8 cellular contexts compared by ENCODE assay signal in the genomic region with DNA sequence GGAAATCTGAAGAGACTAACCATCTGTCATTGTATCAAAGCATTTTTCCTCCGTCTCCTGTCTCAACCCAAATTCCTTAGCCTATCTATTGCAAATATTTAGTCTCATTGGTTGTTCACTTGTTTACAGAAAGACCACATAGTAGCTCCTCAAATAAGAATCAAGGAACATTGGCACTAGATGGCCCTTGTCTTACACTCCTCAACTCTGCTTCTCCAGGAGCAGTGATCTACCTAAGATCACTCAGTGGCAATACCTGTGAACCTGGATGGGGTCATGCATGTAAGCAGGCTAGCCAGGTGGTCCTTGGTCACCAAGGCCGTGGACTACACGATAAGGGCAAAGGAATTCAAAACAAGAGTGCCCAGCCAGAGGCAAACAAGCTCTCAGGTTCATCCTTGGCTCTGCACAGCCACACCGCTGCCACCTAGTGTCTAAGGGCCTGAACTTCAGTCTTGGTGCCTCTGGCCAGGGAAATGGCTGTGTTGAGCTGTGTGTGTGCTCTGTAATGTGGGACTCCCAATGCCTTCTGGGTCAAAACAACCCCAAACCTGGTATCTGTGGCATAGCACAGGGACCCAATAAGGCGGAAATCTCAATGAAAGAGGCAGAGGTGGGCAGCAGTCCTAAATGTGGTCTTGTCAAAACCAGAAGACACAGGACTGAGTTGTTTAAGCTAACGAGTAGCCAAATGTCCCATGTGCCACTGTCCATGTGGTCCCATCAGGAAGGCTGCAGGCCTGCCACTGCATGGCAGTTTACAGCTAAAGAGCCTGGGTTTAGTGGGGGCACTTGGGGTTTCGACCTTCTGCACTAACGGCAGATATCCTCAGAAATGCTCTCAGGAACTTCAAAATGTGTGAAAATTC. TPM values are rescaled to one million over a fixed set of nuclear protein-coding genes. Genes with fewer than 3 reads are reported as not detected.
DNase-seq lines count a peak whose midpoint lies in the region; ATAC-seq and TF ChIP-seq lines count a peak whose summit lies in the region.

No MANE protein-coding gene starts in this region.

- peak; percentile 88 for ATAC-seq in HG03575 (IDR thresholded peaks at IDR 0.05; ENCODE audit: extremely low read depth, insufficient number of reproducible peaks, low FRiP score, unreplicated experiment)

- DNase-seq in Caki2 (ENCODE audit: low read depth) (peak; percentile 65), GM20000 (ENCODE audit: low spot score) (peak; percentile 81), NCI-H748 treated with DMSO at 0.1 percent for 48 hours (lab: John Stamatoyannopoulos, UW) (peak; percentile 50), dermis blood vessel endothelial cell (peak; percentile 88), lung microvascular endothelial cell (ENCODE audit: low read depth in 2 of 2) (peak; percentile 70 to 85)
- DNase-seq in activated CD4-positive, alpha-beta T cell treated with anti-CD3 and anti-CD28 coated beads, Interleukin-2, amount 50 U/mL, for 24 hours (ENCODE audit: low read depth in 1 of 2, low spot score in 1 of 2) = peak; percentile 28 to 54
- peak; percentile 21 for DNase-seq in stimulated activated CD8-positive, alpha-beta memory T cell treated with anti-CD3 and anti-CD28 coated beads, Interleukin-15, amount 100 ng/mL, for 24 hours (ENCODE audit: low read depth)

- TF ChIP-seq CTCF in GM20000 (IDR thresholded peaks at IDR 0.05; ENCODE audit: extremely low read depth, missing control alignments) = peak; percentile 97

- in situ Hi-C loops in Caki2 (cut with HindIII; ENCODE audit: low pct_unique_long_range_greater_than_20kb, low sequenced_read_pairs) = no loop called here

RNA-seq across cellular contexts. Expression of a gene that starts 54.5 kb away (rescaled TPM):
- 7.2 and 7.8 TPM in 2 replicates for total RNA-seq in Caki2 (2014; rRNA removed; shearing (Covaris generic); ENCODE audit: low replicate concordance)
- total RNA-seq in dermis blood vessel endothelial cell (18.4 and 19.6 TPM in 2 replicates), lung microvascular endothelial cell (9.5 and 11.6 TPM in 2 replicates)

Comparison
In these comparisons a context has a peak if more than half of its experiments do, and no peak if none do; other contexts are left out.
1. Peak in every context shown above with its lines: DNase-seq and ATAC-seq.
2. DNase-seq: peak in every context shown above with its lines; median percentile 88 in dermis blood vessel endothelial cell; 81 in GM20000; 78 in lung microvascular endothelial cell; 65 in Caki2; 50 in NCI-H748 treated with DMSO at 0.1 percent for 48 hours; 41 in activated CD4-positive, alpha-beta T cell treated with anti-CD3 and anti-CD28 coated beads, Interleukin-2, amount 50 U/mL, for 24 hours; 21 in stimulated activated CD8-positive, alpha-beta memory T cell treated with anti-CD3 and anti-CD28 coated beads, Interleukin-15, amount 100 ng/mL, for 24 hours.